10 cellular contexts compared by ENCODE assay signal in genomic region chr4:48244665-48245064, GRCh38.
"Had no signal": no experiment of that assay in that cellular context is flagged by ENCODE, and none has a peak within 500 bp of the region (broad histone marks: within the 10 kb centered on the region; RNA-seq: fewer than 3 reads in every experiment).

No MANE protein-coding gene starts in this region.

- H3K4me3 ChIP-seq: GM23338, HAP-1 had no signal

- H3K4me1 ChIP-seq: HAP-1 had no signal

- DNase-seq: HFFc6, IMR-90, KBM-7 had no signal

- H3K36me3 ChIP-seq: HAP-1 had no signal

- H3K27ac ChIP-seq: KMS-11 had no signal

- H2AFZ ChIP-seq: GM23338 had no signal

- ATAC-seq: GM23338, HCT116 had no signal

- FAIRE-seq: H1, H54, HTR-8/SVneo had no signal

- H3K9me3 ChIP-seq: HAP-1 had no signal

- H3K9ac ChIP-seq: KMS-11 had no signal

- H3K4me2 ChIP-seq: GM23338, KMS-11 had no signal
